Comparison of ENCODE assay signal across 1 cellular context in genomic region chr2:41965173-41965875, GRCh38.
TF ChIP-seq lines count a peak whose summit lies in the region.

No MANE protein-coding gene starts in this region.

TF ChIP-seq in HEK293, 187 proteins besides CTCF, POLR2A, EP300 and RAD21 (continued from another document):
- TF ChIP-seq ZNF146 (tag by site-specific recombination; IDR thresholded peaks at IDR 0.05) = no peak
- TF ChIP-seq ZNF169 (tag by site-specific recombination; IDR thresholded peaks at IDR 0.05) = no peak
- TF ChIP-seq KLF17 (tag by site-specific recombination; IDR thresholded peaks at IDR 0.05) = no peak
- TF ChIP-seq ZNF221 (tag by site-specific recombination; IDR thresholded peaks at IDR 0.05; ENCODE audit: borderline replicate concordance) = no peak
- peak; percentile 66; the same call in 1 of the 2 replicates for TF ChIP-seq WT1 (tag by site-specific recombination; IDR thresholded peaks at IDR 0.05)
- peak; percentile 52 for TF ChIP-seq ZIC2 (tag by site-specific recombination; IDR thresholded peaks at IDR 0.05)
- no peak for TF ChIP-seq ZNF24 (tag by site-specific recombination; IDR thresholded peaks at IDR 0.05)
- no peak for TF ChIP-seq ZSCAN4 (tag by site-specific recombination; IDR thresholded peaks at IDR 0.05)
- no peak for TF ChIP-seq REST (tag by site-specific recombination; IDR thresholded peaks at IDR 0.05)
- TF ChIP-seq MYNN (tag by site-specific recombination; IDR thresholded peaks at IDR 0.05; ENCODE audit: borderline replicate concordance) = no peak
